11 cellular contexts compared by ENCODE assay signal in genomic region chr5:40904994-40905306, GRCh38. TPM values are rescaled to one million over a fixed set of nuclear protein-coding genes. Genes with fewer than 3 reads are reported as not detected.
DNase-seq lines count a peak whose midpoint lies in the region; ATAC-seq and TF ChIP-seq lines count a peak whose summit lies in the region.
"Had no signal": no experiment of that assay in that cellular context is flagged by ENCODE, and none has a peak within 500 bp of the region (broad histone marks: within the 10 kb centered on the region; RNA-seq: fewer than 3 reads in every experiment).

No MANE protein-coding gene starts in this region.

- no peaks in the 10 kb centered on the region for H3K36me3 ChIP-seq in ACC112 (ENCODE audit: insufficient read depth, low read length)
- H3K36me3 ChIP-seq in parathyroid adenoma (ENCODE audit: control insufficient read depth, insufficient read depth, low read length) = no peaks in the 10 kb centered on the region
- no peaks in the 10 kb centered on the region for H3K36me3 ChIP-seq in H7 (replicated peaks; ENCODE audit: control insufficient read depth, insufficient read depth, low read length)

- DNase-seq in WTC11 (ENCODE audit: low spot score) = no peak
- DNase-seq in NCI-H510A treated with DMSO at 0.1 percent for 48 hours (lab: John Stamatoyannopoulos, UW) = no peak
- no peak for DNase-seq in H7
- DNase-seq in kidney tubule cell (ENCODE audit: low spot score) = no peak

- peaks cover 7% of the 10 kb centered on the region; the same call in 1 of the 2 replicates for H3K9me3 Mint-ChIP-seq in WTC11
- H3K9me3 Mint-ChIP-seq: stimulated activated naive CD8-positive, alpha-beta T cell treated with anti-CD3 and anti-CD28 coated beads, Interleukin-15, amount 100 ng/mL, for 72 hours had no signal

- CTCF ChIA-PET in WTC11 (lab: Charles Lee) = interaction anchor here (0.6 to 1.9 kb wide), 31 partner anchors 9 to 618 kb away, joined by 3 to 28 read pairs (median 5); partner anchors contain the start of genes C6, PLCXD3 and PRKAA1

- peak overlapping the region; percentile 18; the same call in 1 of the 2 replicates for H3K27ac ChIP-seq in ACC112 (ENCODE audit: low read depth, low read length)
- H3K27ac ChIP-seq in parathyroid adenoma = peak overlapping the region; percentile 83

- no peak overlapping the region for H3K9ac ChIP-seq in parathyroid adenoma

- H3K36me3 Mint-ChIP-seq in WTC11 = no peaks in the 10 kb centered on the region

- H2AFZ ChIP-seq in ACC112 (ENCODE audit: low read length, unreplicated experiment) (peak overlapping the region; percentile 44), parathyroid adenoma (peak overlapping the region; percentile 81)

- H3K79me2 ChIP-seq in ACC112 (ENCODE audit: control insufficient read depth, insufficient read depth, low read length, unreplicated experiment) (no peaks in the 10 kb centered on the region), parathyroid adenoma (no peaks in the 10 kb centered on the region)

- H3K4me3 Mint-ChIP-seq in WTC11 = no peak overlapping the region
- H3K4me3 Mint-ChIP-seq: stimulated activated naive CD8-positive, alpha-beta T cell treated with anti-CD3 and anti-CD28 coated beads, Interleukin-15, amount 100 ng/mL, for 72 hours had no signal

- peaks cover 6% of the 10 kb centered on the region for H3K4me1 ChIP-seq in ACC112 (ENCODE audit: control insufficient read depth, insufficient read depth, low read length, unreplicated experiment)
- H3K4me1 ChIP-seq in parathyroid adenoma = peaks cover 30% of the 10 kb centered on the region

- H3K4me2 ChIP-seq in parathyroid adenoma (ENCODE audit: low read length) = no peak overlapping the region

- H3K27ac Mint-ChIP-seq in WTC11 = peak overlapping the region; percentile 8; the same call in 1 of the 2 replicates
- H3K27ac Mint-ChIP-seq: stimulated activated naive CD8-positive, alpha-beta T cell treated with anti-CD3 and anti-CD28 coated beads, Interleukin-15, amount 100 ng/mL, for 72 hours had no signal

- peak; percentile 12 for ATAC-seq in GM19452 (IDR thresholded peaks at IDR 0.05; ENCODE audit: unreplicated experiment)
- peak; percentile 26 for ATAC-seq in WTC11
- no peak for ATAC-seq in GM19351 (IDR thresholded peaks at IDR 0.05; ENCODE audit: unreplicated experiment)

- TF ChIP-seq CTCF in WTC11 (IDR thresholded peaks at IDR 0.05) (no peak), parathyroid adenoma (IDR thresholded peaks at IDR 0.05) (no peak)

- peaks cover 20% of the 10 kb centered on the region for H3K4me1 Mint-ChIP-seq in WTC11
- H3K4me1 Mint-ChIP-seq: stimulated activated naive CD8-positive, alpha-beta T cell treated with anti-CD3 and anti-CD28 coated beads, Interleukin-15, amount 100 ng/mL, for 72 hours had no signal

- H3K4me3 ChIP-seq in ACC112 (ENCODE audit: low read depth, low read length) = no peak overlapping the region
- H3K4me3 ChIP-seq in parathyroid adenoma (ENCODE audit: low read depth, low read length) = no peak overlapping the region
- no peak overlapping the region for H3K4me3 ChIP-seq in H7 (ENCODE audit: insufficient read depth, low read depth, low read length)

- no peaks in the 10 kb centered on the region for H3K27me3 Mint-ChIP-seq in WTC11 (ENCODE audit: low read depth)

- H3K9me3 ChIP-seq in parathyroid adenoma (ENCODE audit: control insufficient read depth, low read length) = no peaks in the 10 kb centered on the region

- POLR2A ChIA-PET in WTC11 (lab: Charles Lee) = interaction anchor here (0.6 kb wide), 1 partner anchor 69 kb away, joined by 4 read pairs; no protein-coding TSS in a partner anchor

- H3K27me3 ChIP-seq in ACC112 (ENCODE audit: insufficient read depth, low read length) = no peaks in the 10 kb centered on the region
- no peaks in the 10 kb centered on the region for H3K27me3 ChIP-seq in parathyroid adenoma (ENCODE audit: control insufficient read depth, insufficient read depth, low read length)
- no peaks in the 10 kb centered on the region for H3K27me3 ChIP-seq in H7 (ENCODE audit: control insufficient read depth, insufficient read depth, low read length)

TF ChIP-seq in WTC11, 78 proteins besides CTCF, POLR2A, EP300 and RAD21:
- TF ChIP-seq USF2 (CRISPR knock-in tag; IDR thresholded peaks at IDR 0.05) = no peak
- TF ChIP-seq, protein P1, sequence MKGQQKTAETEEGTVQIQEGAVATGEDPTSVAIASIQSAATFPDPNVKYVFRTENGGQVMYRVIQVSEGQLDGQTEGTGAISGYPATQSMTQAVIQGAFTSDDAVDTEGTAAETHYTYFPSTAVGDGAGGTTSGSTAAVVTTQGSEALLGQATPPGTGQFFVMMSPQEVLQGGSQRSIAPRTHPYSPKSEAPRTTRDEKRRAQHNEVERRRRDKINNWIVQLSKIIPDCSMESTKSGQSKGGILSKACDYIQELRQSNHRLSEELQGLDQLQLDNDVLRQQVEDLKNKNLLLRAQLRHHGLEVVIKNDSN (CRISPR knock-in tag; IDR thresholded peaks at IDR 0.05) = no peak
- no peak for TF ChIP-seq CDX4 (CRISPR knock-in tag; IDR thresholded peaks at IDR 0.05; ENCODE audit: borderline replicate concordance)

RNA-seq across cellular contexts. Expression of gene C7, which starts 4.3 kb away (rescaled TPM):
- total RNA-seq in WTC11 (2021) = 1.4 to 4.5 TPM (median 1.4 TPM) in 3 replicates
- total RNA-seq in H7 (2014; rRNA removed; shearing (Covaris generic)) = 0.07 and 0.87 TPM in 2 replicates
- total RNA-seq: HT-29, osteocyte had no signal
